In genomic region chr15:99618941-99619411, GRCh38 we compare ENCODE assay signal across 10 cellular contexts. TPM values are rescaled to one million over a fixed set of nuclear protein-coding genes. Genes with fewer than 3 reads are reported as not detected.
DNase-seq lines count a peak whose midpoint lies in the region; TF ChIP-seq lines count a peak whose summit lies in the region.
"Had no signal": no experiment of that assay in that cellular context is flagged by ENCODE, and none has a peak within 500 bp of the region (broad histone marks: within the 10 kb centered on the region; RNA-seq: fewer than 3 reads in every experiment).

No MANE protein-coding gene starts in this region.

- H3K9ac ChIP-seq in adipocyte (ENCODE audit: low read length) = peak overlapping the region; percentile 11
- H3K9ac ChIP-seq in rectal smooth muscle tissue (ENCODE audit: low read length) = no peak overlapping the region

- H3K9me3 ChIP-seq in adipocyte (ENCODE audit: control insufficient read depth, low read length) (no peaks in the 10 kb centered on the region), left ventricle myocardium inferior (replicated peaks) (no peaks in the 10 kb centered on the region)

- H3K4me1 ChIP-seq in adipocyte (ENCODE audit: control insufficient read depth, insufficient read depth, low read length) (peaks cover 54% of the 10 kb centered on the region), left ventricle myocardium inferior (peaks cover 76% of the 10 kb centered on the region), rectal smooth muscle tissue (ENCODE audit: control insufficient read depth, insufficient read depth, low read length) (peaks cover 13% of the 10 kb centered on the region)

- H3K4me3 ChIP-seq in adipocyte (ENCODE audit: low read length) (no peak overlapping the region), left ventricle myocardium inferior (peak overlapping the region; percentile 7), rectal smooth muscle tissue (ENCODE audit: low read length) (no peak overlapping the region)

- H3K36me3 ChIP-seq in adipocyte (ENCODE audit: control insufficient read depth, insufficient read depth, low read length, severe bottlenecking) = no peaks in the 10 kb centered on the region
- H3K36me3 ChIP-seq in left ventricle myocardium inferior = no peaks in the 10 kb centered on the region
- H3K36me3 ChIP-seq in rectal smooth muscle tissue (ENCODE audit: control insufficient read depth, insufficient read depth, low read length) = no peaks in the 10 kb centered on the region
- H3K36me3 ChIP-seq: WERI-Rb-1 had no signal

- intact Hi-C loops in left ventricle myocardium inferior (cut with micrococcal nuclease) = no loop called here

- DNase-seq in ELF-1 (ENCODE audit: low read depth, low spot score) = peak; percentile 44
- DNase-seq in adipocyte (ENCODE audit: low read depth) = no peak
- DNase-seq in left ventricle myocardium inferior = no peak
- no peak for DNase-seq in anterior cingulate cortex (lab: John Stamatoyannopoulos, UW)
- DNase-seq in NCI-H345 treated with DMSO at 0.1 percent for 48 hours (lab: John Stamatoyannopoulos, UW; ENCODE audit: unreplicated experiment) = no peak
- DNase-seq in HUDEP-2 (lab: John Stamatoyannopoulos, UW; ENCODE audit: unreplicated experiment in 76 of 76) = no peak
- no peak for DNase-seq in GM10266 (ENCODE audit: extremely low spot score)
- DNase-seq: NCI-H1417, WERI-Rb-1 had no signal

- TF ChIP-seq CTCF in left ventricle myocardium inferior (IDR thresholded peaks at IDR 0.05; ENCODE audit: borderline replicate concordance) (no peak), GM10266 (IDR thresholded peaks at IDR 0.05; ENCODE audit: control insufficient read depth, insufficient read depth, low read depth, missing control alignments) (no peak)

- H3K27me3 ChIP-seq in adipocyte (replicated peaks; ENCODE audit: control insufficient read depth, insufficient read depth, low read length) (no peaks in the 10 kb centered on the region), left ventricle myocardium inferior (ENCODE audit: low read depth) (no peaks in the 10 kb centered on the region), rectal smooth muscle tissue (ENCODE audit: control insufficient read depth, insufficient read depth, low read length) (no peaks in the 10 kb centered on the region)

- H3K27ac ChIP-seq in left ventricle myocardium inferior (replicated peaks) (peak overlapping the region; percentile 53), rectal smooth muscle tissue (ENCODE audit: low read depth, low read length) (peak overlapping the region; percentile 64)
- H3K27ac ChIP-seq: WERI-Rb-1 had no signal

RNA-seq across cellular contexts. Expression of gene MEF2A, which starts 53.2 kb away (rescaled TPM):
- 152 TPM for total RNA-seq in left ventricle myocardium inferior
